Comparison of ENCODE assay signal across 12 cellular contexts in the genomic region with DNA sequence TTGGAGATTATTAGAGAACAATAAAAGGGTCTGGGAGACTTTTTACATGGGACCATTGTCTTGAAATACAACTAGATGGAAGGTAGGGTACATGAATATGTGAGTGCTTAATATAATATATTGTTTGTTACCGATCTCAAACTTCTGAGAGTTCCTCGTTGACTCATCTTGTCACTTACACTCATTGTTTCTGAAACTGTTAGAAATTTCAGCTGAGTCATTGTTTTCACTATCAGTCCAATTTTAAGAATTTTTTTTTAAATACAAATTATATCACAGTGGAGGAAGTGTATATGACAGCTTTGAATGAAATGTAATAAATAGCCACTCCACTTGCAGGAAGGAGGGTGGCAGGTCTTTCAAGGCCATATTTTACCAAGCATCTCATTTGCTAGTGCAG.
A peak's percentile ranks its signal among the peaks of the same experiment; 100 is the strongest.
DNase-seq lines count a peak whose midpoint lies in the region; ATAC-seq, FAIRE-seq and TF ChIP-seq lines count a peak whose summit lies in the region.
"Had no signal": no experiment of that assay in that cellular context is flagged by ENCODE, and none has a peak within 500 bp of the region (broad histone marks: within the 10 kb centered on the region; RNA-seq: fewer than 3 reads in every experiment).

No MANE protein-coding gene starts in this region.

- no peak overlapping the region for H3K4me2 ChIP-seq in HepG2 (ENCODE audit: low read depth, low read length)
- H3K4me2 ChIP-seq: SK-N-SH had no signal

- TF ChIP-seq EP300 in HepG2 (IDR thresholded peaks at IDR 0.05; ENCODE audit: low read depth in 2 of 2, low read length in 2 of 2) (no peak), HepG2 (CRISPR knock-in tag; IDR thresholded peaks at IDR 0.05; ENCODE audit: borderline replicate concordance) (no peak)

- POLR2A ChIA-PET in HepG2 (lab: Yijun Ruan, JAX) = no interaction called here

- no peaks in the 10 kb centered on the region for H4K20me1 ChIP-seq in HepG2 (ENCODE audit: insufficient read depth, low read length)

- WGBS in HepG2 (ENCODE audit: low lambda C conversion rate) = 3% methylated on average over 2 of the region's 2 CpGs
- 32% methylated on average over 2 of the region's 2 CpGs for WGBS in right lobe of liver (ENCODE audit: insufficient coverage, low coverage, low lambda C conversion rate, missing lambda C conversion rate)

- DNase-seq in HepG2 (ENCODE audit: low spot score) (no peak), right lobe of liver (no peak), left lobe of liver (ENCODE audit: low spot score) (no peak), SW 1271 (lab: John Stamatoyannopoulos, UW) (no peak), NCI-H226 (no peak), HFFc6 (no peak)
- DNase-seq: gastrocnemius medialis, mesendoderm, NCI-H2227 treated with DMSO at 0.1 percent for 48 hours, SK-N-SH had no signal

- in situ Hi-C loops in HepG2 (cut with HindIII; ENCODE audit: extremely low pct_ligation_motif_present, low pct_unique_long_range_greater_than_20kb) = no loop called here

- peaks cover 46% of the 10 kb centered on the region for H3K9me3 Mint-ChIP-seq in HFFc6

- H3K4me1 ChIP-seq in HepG2 (ENCODE audit: insufficient read depth, low read length) (no peaks in the 10 kb centered on the region), right lobe of liver (no peaks in the 10 kb centered on the region)
- H3K4me1 ChIP-seq: gastrocnemius medialis had no signal

- H3K27me3 ChIP-seq in HepG2 (ENCODE audit: control insufficient read depth in 1 of 2, insufficient read depth in 2 of 2, low read length in 2 of 2) (no peaks in the 10 kb centered on the region), right lobe of liver (no peaks in the 10 kb centered on the region)
- H3K27me3 ChIP-seq: gastrocnemius medialis had no signal

- H3K9me3 ChIP-seq in HepG2 (ENCODE audit: low read length) = peaks cover 85% of the 10 kb centered on the region
- H3K9me3 ChIP-seq in right lobe of liver = no peaks in the 10 kb centered on the region
- H3K9me3 ChIP-seq: gastrocnemius medialis, SK-N-SH had no signal

- no peak overlapping the region for H2AFZ ChIP-seq in HepG2 (ENCODE audit: low read length)

- H3K27ac ChIP-seq in HepG2 (ENCODE audit: extremely low read length, insufficient read depth, low read length) = no peak overlapping the region
- H3K27ac ChIP-seq in right lobe of liver = no peak overlapping the region
- H3K27ac ChIP-seq: gastrocnemius medialis had no signal

- H3K27me3 Mint-ChIP-seq in HFFc6 (ENCODE audit: insufficient read depth) = no peaks in the 10 kb centered on the region

- H3K36me3 ChIP-seq in HepG2 (replicated peaks in 1 of 2; ENCODE audit: control insufficient read depth in 1 of 2, insufficient read depth in 2 of 2, low read length in 2 of 2) (no peaks in the 10 kb centered on the region), right lobe of liver (no peaks in the 10 kb centered on the region)
- H3K36me3 ChIP-seq: gastrocnemius medialis had no signal

- FAIRE-seq in HepG2 (lab: Jason Lieb, UNC) = no peak

- no peaks in the 10 kb centered on the region for H3K79me2 ChIP-seq in HepG2 (ENCODE audit: insufficient read depth, low read length)

- BruUV-seq in HepG2 (replicated peaks; lab: Mats Ljungman, UMichigan) = no TSS peak

- H3K36me3 Mint-ChIP-seq in HFFc6 (ENCODE audit: low read depth) = no peaks in the 10 kb centered on the region; the same call in 1 of the 2 replicates

- no peak overlapping the region for H3K27ac Mint-ChIP-seq in HFFc6

- intact Hi-C loops in HepG2 (cut with micrococcal nuclease; ENCODE audit: unreplicated experiment) (loop anchor here (5.0 kb wide), 1 partner anchor 126 kb away; no protein-coding TSS in a partner anchor), right lobe of liver (cut with DNase I) (no loop called here)

- no peaks in the 10 kb centered on the region for H3K4me1 Mint-ChIP-seq in HFFc6 (ENCODE audit: low read depth)

- no peak overlapping the region for H3K9ac ChIP-seq in HepG2 (ENCODE audit: insufficient read depth, low read depth, low read length)
- H3K9ac ChIP-seq: SK-N-SH had no signal

- ATAC-seq in HepG2 (no peak), right lobe of liver (no peak), HG02678 (IDR thresholded peaks at IDR 0.05; ENCODE audit: unreplicated experiment) (peak; percentile 81), HG03520 (IDR thresholded peaks at IDR 0.05; ENCODE audit: unreplicated experiment) (peak; percentile 79), left lobe of liver (no peak)
- ATAC-seq: gastrocnemius medialis had no signal

- no peak overlapping the region for H3K4me3 Mint-ChIP-seq in HFFc6

- CTCF ChIA-PET in HepG2 (lab: Yijun Ruan, JAX; ENCODE audit: low intra/inter-chr PET ratio, low total read pairs) = no interaction called here

- H3K4me3 ChIP-seq in HepG2 (replicated peaks in 1 of 3; ENCODE audit: insufficient read depth in 1 of 3, low read depth in 2 of 3, low read length in 3 of 3) = no peak overlapping the region
- no peak overlapping the region for H3K4me3 ChIP-seq in right lobe of liver
- H3K4me3 ChIP-seq: gastrocnemius medialis had no signal

- TF ChIP-seq POLR2A in HepG2 (IDR thresholded peaks at IDR 0.05; ENCODE audit: insufficient read depth in 1 of 2, low read depth in 2 of 2, low read length in 2 of 2) (no peak), right lobe of liver (IDR thresholded peaks at IDR 0.05) (no peak)

- no peak for TF ChIP-seq CTCF in HepG2 (CRISPR knock-in tag; IDR thresholded peaks at IDR 0.05)
- no peak for TF ChIP-seq CTCF in right lobe of liver (IDR thresholded peaks at IDR 0.05)
- no peak for TF ChIP-seq CTCF in HFFc6 (IDR thresholded peaks at IDR 0.05)

- TF ChIP-seq RAD21 in HepG2 (CRISPR knock-in tag; IDR thresholded peaks at IDR 0.05) = no peak

TF ChIP-seq in HepG2, 621 proteins besides CTCF, POLR2A, EP300 and RAD21:
- TF ChIP-seq ZC3H13 (CRISPR knock-in tag; IDR thresholded peaks at IDR 0.05) (no peak), MAFK (conservative IDR thresholded peaks at IDR 0.05 in 1 of 2, IDR thresholded peaks at IDR 0.05 in 1 of 2; ENCODE audit: low read length in 2 of 2) (peak in 1 of 2 experiments; percentile 47; a peak in 2 of 4 replicates), PPARG (CRISPR knock-in tag; conservative IDR thresholded peaks at IDR 0.05) (no peak), ZSCAN9 (CRISPR knock-in tag; IDR thresholded peaks at IDR 0.05; ENCODE audit: borderline replicate concordance) (no peak), MAFF (IDR thresholded peaks at IDR 0.05; ENCODE audit: low read depth, low read length) (peak; percentile 14; the same call in 1 of the 2 replicates), NFE2L2 (IDR thresholded peaks at IDR 0.05; ENCODE audit: low read length) (peak; percentile 65)

Comparison
In these comparisons a context has a peak if more than half of its experiments do, and no peak if none do; other contexts are left out.
1. ATAC-seq: peak in HG02678 (single experiment) and HG03520 (single experiment); none in HepG2 (single experiment), right lobe of liver (0 of 4) and left lobe of liver (single experiment).